ENCODE assay signal across 1 cellular context in the genomic region with DNA sequence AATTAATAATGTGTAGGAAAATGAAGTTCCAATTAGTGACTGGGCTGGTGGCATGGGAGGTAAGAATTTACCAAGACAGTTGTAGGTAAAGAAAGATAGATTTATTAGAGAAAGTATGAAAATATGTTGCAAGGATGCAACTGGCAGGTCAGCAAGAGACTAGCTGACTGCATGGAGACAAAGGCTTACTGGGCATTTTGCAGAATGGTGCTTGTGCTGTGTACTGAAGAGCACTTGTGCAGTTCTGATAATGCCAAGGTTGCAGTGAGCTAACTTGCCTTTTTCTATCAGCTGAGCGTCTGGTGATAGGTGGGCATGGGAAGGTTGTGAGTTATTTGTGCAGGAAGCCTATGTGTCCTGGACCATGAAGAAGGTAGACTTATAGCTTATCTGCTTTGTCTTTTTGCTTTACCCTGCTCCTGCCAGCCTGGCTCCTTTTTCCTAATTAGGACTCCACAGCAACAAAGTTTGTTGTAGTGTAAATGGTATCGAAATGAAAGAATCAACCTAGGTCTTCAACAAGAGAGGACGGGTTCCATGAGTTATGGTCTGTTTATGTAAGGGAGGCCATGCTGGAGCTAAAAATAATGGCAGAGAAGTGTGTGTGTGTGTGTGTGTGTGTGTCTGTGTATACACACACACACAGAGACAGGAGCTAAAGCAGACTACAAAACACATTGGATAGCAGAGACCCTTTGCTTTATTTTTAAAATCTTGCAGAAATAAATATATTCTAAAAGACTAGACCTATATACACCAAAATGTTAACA.
TF ChIP-seq lines count a peak whose summit lies in the region.

No MANE protein-coding gene starts in this region.

TF ChIP-seq in SK-N-SH treated with all-trans-retinoic acid at 6 μM for 48 hours, 23 proteins besides CTCF, POLR2A, EP300 and RAD21 (continued from another document):
- TF ChIP-seq, protein P1, sequence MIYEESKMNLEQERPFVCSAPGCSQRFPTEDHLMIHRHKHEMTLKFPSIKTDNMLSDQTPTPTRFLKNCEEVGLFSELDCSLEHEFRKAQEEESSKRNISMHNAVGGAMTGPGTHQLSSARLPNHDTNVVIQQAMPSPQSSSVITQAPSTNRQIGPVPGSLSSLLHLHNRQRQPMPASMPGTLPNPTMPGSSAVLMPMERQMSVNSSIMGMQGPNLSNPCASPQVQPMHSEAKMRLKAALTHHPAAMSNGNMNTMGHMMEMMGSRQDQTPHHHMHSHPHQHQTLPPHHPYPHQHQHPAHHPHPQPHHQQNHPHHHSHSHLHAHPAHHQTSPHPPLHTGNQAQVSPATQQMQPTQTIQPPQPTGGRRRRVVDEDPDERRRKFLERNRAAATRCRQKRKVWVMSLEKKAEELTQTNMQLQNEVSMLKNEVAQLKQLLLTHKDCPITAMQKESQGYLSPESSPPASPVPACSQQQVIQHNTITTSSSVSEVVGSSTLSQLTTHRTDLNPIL (CRISPR knock-in tag; IDR thresholded peaks at IDR 0.05; ENCODE audit: low read depth), result no peak
- TF ChIP-seq ZC3H10 (CRISPR knock-in tag; IDR thresholded peaks at IDR 0.05) (no peak), ZNF565 (CRISPR knock-in tag; conservative IDR thresholded peaks at IDR 0.05; ENCODE audit: low read depth) (no peak), ZNF70 (CRISPR knock-in tag; IDR thresholded peaks at IDR 0.05) (no peak), GLIS3 (CRISPR knock-in tag; IDR thresholded peaks at IDR 0.05) (no peak), ZFP30 (CRISPR knock-in tag; IDR thresholded peaks at IDR 0.05) (no peak), BACH2 (CRISPR knock-in tag; IDR thresholded peaks at IDR 0.05; ENCODE audit: borderline replicate concordance) (no peak)
- TF ChIP-seq, protein P2, sequence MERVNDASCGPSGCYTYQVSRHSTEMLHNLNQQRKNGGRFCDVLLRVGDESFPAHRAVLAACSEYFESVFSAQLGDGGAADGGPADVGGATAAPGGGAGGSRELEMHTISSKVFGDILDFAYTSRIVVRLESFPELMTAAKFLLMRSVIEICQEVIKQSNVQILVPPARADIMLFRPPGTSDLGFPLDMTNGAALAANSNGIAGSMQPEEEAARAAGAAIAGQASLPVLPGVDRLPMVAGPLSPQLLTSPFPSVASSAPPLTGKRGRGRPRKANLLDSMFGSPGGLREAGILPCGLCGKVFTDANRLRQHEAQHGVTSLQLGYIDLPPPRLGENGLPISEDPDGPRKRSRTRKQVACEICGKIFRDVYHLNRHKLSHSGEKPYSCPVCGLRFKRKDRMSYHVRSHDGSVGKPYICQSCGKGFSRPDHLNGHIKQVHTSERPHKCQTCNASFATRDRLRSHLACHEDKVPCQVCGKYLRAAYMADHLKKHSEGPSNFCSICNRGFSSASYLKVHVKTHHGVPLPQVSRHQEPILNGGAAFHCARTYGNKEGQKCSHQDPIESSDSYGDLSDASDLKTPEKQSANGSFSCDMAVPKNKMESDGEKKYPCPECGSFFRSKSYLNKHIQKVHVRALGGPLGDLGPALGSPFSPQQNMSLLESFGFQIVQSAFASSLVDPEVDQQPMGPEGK (CRISPR knock-in tag; IDR thresholded peaks at IDR 0.05; ENCODE audit: borderline replicate concordance), result no peak
- TF ChIP-seq, protein P3, sequence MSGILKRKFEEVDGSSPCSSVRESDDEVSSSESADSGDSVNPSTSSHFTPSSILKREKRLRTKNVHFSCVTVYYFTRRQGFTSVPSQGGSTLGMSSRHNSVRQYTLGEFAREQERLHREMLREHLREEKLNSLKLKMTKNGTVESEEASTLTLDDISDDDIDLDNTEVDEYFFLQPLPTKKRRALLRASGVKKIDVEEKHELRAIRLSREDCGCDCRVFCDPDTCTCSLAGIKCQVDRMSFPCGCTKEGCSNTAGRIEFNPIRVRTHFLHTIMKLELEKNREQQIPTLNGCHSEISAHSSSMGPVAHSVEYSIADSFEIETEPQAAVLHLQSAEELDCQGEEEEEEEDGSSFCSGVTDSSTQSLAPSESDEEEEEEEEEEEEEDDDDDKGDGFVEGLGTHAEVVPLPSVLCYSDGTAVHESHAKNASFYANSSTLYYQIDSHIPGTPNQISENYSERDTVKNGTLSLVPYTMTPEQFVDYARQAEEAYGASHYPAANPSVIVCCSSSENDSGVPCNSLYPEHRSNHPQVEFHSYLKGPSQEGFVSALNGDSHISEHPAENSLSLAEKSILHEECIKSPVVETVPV (CRISPR knock-in tag; IDR thresholded peaks at IDR 0.05), result no peak
- TF ChIP-seq, protein P4, sequence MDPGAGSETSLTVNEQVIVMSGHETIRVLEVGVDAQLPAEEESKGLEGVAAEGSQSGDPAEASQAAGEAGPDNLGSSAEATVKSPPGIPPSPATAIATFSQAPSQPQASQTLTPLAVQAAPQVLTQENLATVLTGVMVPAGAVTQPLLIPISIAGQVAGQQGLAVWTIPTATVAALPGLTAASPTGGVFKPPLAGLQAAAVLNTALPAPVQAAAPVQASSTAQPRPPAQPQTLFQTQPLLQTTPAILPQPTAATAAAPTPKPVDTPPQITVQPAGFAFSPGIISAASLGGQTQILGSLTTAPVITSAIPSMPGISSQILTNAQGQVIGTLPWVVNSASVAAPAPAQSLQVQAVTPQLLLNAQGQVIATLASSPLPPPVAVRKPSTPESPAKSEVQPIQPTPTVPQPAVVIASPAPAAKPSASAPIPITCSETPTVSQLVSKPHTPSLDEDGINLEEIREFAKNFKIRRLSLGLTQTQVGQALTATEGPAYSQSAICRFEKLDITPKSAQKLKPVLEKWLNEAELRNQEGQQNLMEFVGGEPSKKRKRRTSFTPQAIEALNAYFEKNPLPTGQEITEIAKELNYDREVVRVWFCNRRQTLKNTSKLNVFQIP (CRISPR knock-in tag; IDR thresholded peaks at IDR 0.05; ENCODE audit: borderline replicate concordance, low read depth), result no peak
TF ChIP-seq in SK-N-SH treated with all-trans-retinoic acid at 6 μM for 48 hours: peak in this region for 0.
